8 cellular contexts compared by ENCODE assay signal in the genomic region with DNA sequence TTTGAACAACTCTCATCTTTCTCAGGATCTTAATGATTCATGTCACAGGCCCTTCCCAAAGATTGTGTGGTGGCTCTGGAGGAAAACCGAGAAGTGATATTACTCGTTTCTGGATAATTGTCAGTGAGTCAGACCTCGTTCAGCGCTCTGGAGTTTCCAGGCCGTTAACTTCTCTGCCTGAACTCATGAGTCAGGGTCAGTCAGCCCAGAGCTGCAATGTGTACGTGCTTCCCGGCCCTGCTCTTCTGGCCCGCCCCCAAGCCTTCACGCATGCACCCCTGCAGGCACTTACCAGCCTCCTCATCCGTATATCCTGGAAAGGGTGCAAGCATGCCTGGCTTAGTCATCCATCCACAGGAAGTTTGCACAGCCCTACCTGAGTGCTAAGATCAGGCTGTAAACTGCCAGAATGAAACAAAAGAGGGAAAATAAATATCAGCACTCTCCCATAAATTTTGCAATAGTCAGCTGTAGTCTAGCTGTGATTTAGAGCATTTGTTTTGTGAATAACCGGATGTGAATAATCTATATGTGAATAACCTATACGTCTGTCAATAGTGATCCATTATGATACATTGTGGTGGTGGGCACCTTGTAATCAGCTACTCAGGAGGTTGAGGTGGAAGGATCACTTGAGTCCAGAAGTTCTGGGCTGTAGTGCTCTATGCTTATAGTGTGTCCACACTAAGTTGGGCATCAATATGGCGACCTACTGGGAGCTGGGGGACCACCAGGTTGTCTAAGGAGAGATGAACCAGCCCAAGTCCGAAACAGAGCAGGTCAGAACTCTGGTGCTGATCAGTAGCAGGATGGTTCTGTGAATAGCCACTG. TPM values are rescaled to one million over a fixed set of nuclear protein-coding genes. Genes with fewer than 3 reads are reported as not detected.
DNase-seq lines count a peak whose midpoint lies in the region; ATAC-seq and TF ChIP-seq lines count a peak whose summit lies in the region.

No MANE protein-coding gene starts in this region.

- no peak for TF ChIP-seq CTCF in 22Rv1 (IDR thresholded peaks at IDR 0.05)
- no peak for TF ChIP-seq CTCF in fibroblast of pulmonary artery (IDR thresholded peaks at IDR 0.05; ENCODE audit: low read length, missing control alignments)

- DNase-seq in GM03348 (ENCODE audit: low spot score) (peak; percentile 91), LoVo (ENCODE audit: low spot score) (peak; percentile 99), fibroblast of pulmonary artery (ENCODE audit: low read depth) (peak; percentile 98), pulmonary artery endothelial cell (ENCODE audit: low read depth, low spot score) (peak; percentile 88), D341Med (ENCODE audit: low spot score) (no peak)
- peak; percentile 83 for DNase-seq in T-helper 2 cell treated with Interferon-gamma antibody and Interleukin-4, amounts not matched to agents 5 μg/mL and 100 μg/mL, for 36 hours (ENCODE audit: low spot score)

- no peaks in the 10 kb centered on the region for H3K36me3 Mint-ChIP-seq in T-helper 2 cell treated with Interferon-gamma antibody and Interleukin-4, amounts not matched to agents 5 μg/mL and 100 μg/mL, for 36 hours (ENCODE audit: low read depth)

- no peaks in the 10 kb centered on the region for H3K9me3 Mint-ChIP-seq in T-helper 2 cell treated with Interferon-gamma antibody and Interleukin-4, amounts not matched to agents 5 μg/mL and 100 μg/mL, for 36 hours

- ATAC-seq in HG02623 (IDR thresholded peaks at IDR 0.05; ENCODE audit: unreplicated experiment) = no peak

- H3K4me3 ChIP-seq in fibroblast of pulmonary artery (replicated peaks; ENCODE audit: low read depth, low read length) = no peak overlapping the region

- peak overlapping the region; percentile 62 for H3K27ac Mint-ChIP-seq in T-helper 2 cell treated with Interferon-gamma antibody and Interleukin-4, amounts not matched to agents 5 μg/mL and 100 μg/mL, for 36 hours

- H3K27ac ChIP-seq in 22Rv1 = peak overlapping the region; percentile 66

- H3K4me3 Mint-ChIP-seq in T-helper 2 cell treated with Interferon-gamma antibody and Interleukin-4, amounts not matched to agents 5 μg/mL and 100 μg/mL, for 36 hours = no peak overlapping the region

- peaks cover 21% of the 10 kb centered on the region for H3K4me1 Mint-ChIP-seq in T-helper 2 cell treated with Interferon-gamma antibody and Interleukin-4, amounts not matched to agents 5 μg/mL and 100 μg/mL, for 36 hours (ENCODE audit: low read depth)

- no peaks in the 10 kb centered on the region for H3K27me3 Mint-ChIP-seq in T-helper 2 cell treated with Interferon-gamma antibody and Interleukin-4, amounts not matched to agents 5 μg/mL and 100 μg/mL, for 36 hours (ENCODE audit: low read depth)

RNA-seq across cellular contexts. Expression of gene SEMA4B, which starts 35.3 kb away (rescaled TPM):
- 12.5 and 15.9 TPM in 2 replicates for total RNA-seq in pulmonary artery endothelial cell
